Comparison of ENCODE assay signal across 1 cellular context in genomic region chr5:42586625-42587024, GRCh38.
TF ChIP-seq lines count a peak whose summit lies in the region.

No MANE protein-coding gene starts in this region.

TF ChIP-seq in K562, 482 proteins besides CTCF, POLR2A, EP300 and RAD21 (continued from another document and continues in another):
- TF ChIP-seq RB1 (IDR thresholded peaks at IDR 0.05; ENCODE audit: low read depth) = no peak
- TF ChIP-seq KDM4B (IDR thresholded peaks at IDR 0.05; ENCODE audit: borderline replicate concordance in 2 of 2, low read depth in 1 of 2) = no peak
- TF ChIP-seq ELF1 (tag; IDR thresholded peaks at IDR 0.05) = no peak
- TF ChIP-seq SIN3B (IDR thresholded peaks at IDR 0.05; ENCODE audit: low read depth) = no peak
- peak; percentile 68 for TF ChIP-seq CREM (IDR thresholded peaks at IDR 0.05; ENCODE audit: low read depth)
- TF ChIP-seq RERE (CRISPR knock-in tag; IDR thresholded peaks at IDR 0.05; ENCODE audit: borderline replicate concordance) = no peak
- TF ChIP-seq ZNF324 (CRISPR knock-in tag; IDR thresholded peaks at IDR 0.05) = no peak
- no peak for TF ChIP-seq MAX (CRISPR knock-in tag; IDR thresholded peaks at IDR 0.05)
- TF ChIP-seq FOS (IDR thresholded peaks at IDR 0.05; ENCODE audit: extremely low read depth, insufficient read length) = no peak
- TF ChIP-seq ZNF253 (CRISPR knock-in tag; conservative IDR thresholded peaks at IDR 0.05) = no peak
- no peak for TF ChIP-seq GABPA (tag; conservative IDR thresholded peaks at IDR 0.05; ENCODE audit: low read depth)
- 0 out of 2 replicates have a peak, but pooled peaks have one; percentile 20 for TF ChIP-seq ZNF239 (CRISPR knock-in tag; IDR thresholded peaks at IDR 0.05)
- no peak for TF ChIP-seq UBTF (IDR thresholded peaks at IDR 0.05; ENCODE audit: borderline replicate concordance in 1 of 2, low read depth in 2 of 2, low read length in 2 of 2)
- no peak for TF ChIP-seq TCF7L2 (IDR thresholded peaks at IDR 0.05; ENCODE audit: low read depth, low read length)
- TF ChIP-seq CCNT2 (IDR thresholded peaks at IDR 0.05; ENCODE audit: borderline replicate concordance, extremely low read depth, insufficient read length, low read depth, low read length) = peak; percentile 57
- TF ChIP-seq ZBTB7A (IDR thresholded peaks at IDR 0.05; ENCODE audit: borderline replicate concordance, control insufficient read depth, low read depth, low read length) = no peak; the same call in 1 of the 2 replicates
- no peak for TF ChIP-seq RBM22 (IDR thresholded peaks at IDR 0.05; ENCODE audit: low read depth, low read length, poor library complexity, severe bottlenecking)
- TF ChIP-seq MIER1 (IDR thresholded peaks at IDR 0.05; ENCODE audit: low read depth) = no peak
- no peak for TF ChIP-seq CHD4 (IDR thresholded peaks at IDR 0.05; ENCODE audit: insufficient read depth, insufficient replicate concordance, low read depth, low read length, poor library complexity, severe bottlenecking)
- no peak for TF ChIP-seq ZFP91 (CRISPR knock-in tag; IDR thresholded peaks at IDR 0.05)
- no peak for TF ChIP-seq MTF1 (CRISPR knock-in tag; IDR thresholded peaks at IDR 0.05; ENCODE audit: borderline replicate concordance)
- no peak for TF ChIP-seq ZNF12 (CRISPR knock-in tag; IDR thresholded peaks at IDR 0.05)
- no peak for TF ChIP-seq NR4A1 (CRISPR knock-in tag; IDR thresholded peaks at IDR 0.05)
- peak; percentile 37; the same call in 1 of the 2 replicates for TF ChIP-seq NR4A1 (tag; IDR thresholded peaks at IDR 0.05)
- TF ChIP-seq HMG20B (CRISPR knock-in tag; IDR thresholded peaks at IDR 0.05) = no peak
- peak; percentile 81 for TF ChIP-seq FOXJ2 (tag; IDR thresholded peaks at IDR 0.05)
- no peak for TF ChIP-seq ASH1L (IDR thresholded peaks at IDR 0.05; ENCODE audit: borderline replicate concordance, low read depth, partially characterized antibody)
- no peak for TF ChIP-seq ZBED1 (IDR thresholded peaks at IDR 0.05)
- TF ChIP-seq ZNF232 (CRISPR knock-in tag; IDR thresholded peaks at IDR 0.05) = no peak
- no peak for TF ChIP-seq KLF6 (CRISPR knock-in tag; IDR thresholded peaks at IDR 0.05; ENCODE audit: borderline replicate concordance)
- no peak for TF ChIP-seq MED1 (CRISPR knock-in tag; IDR thresholded peaks at IDR 0.05; ENCODE audit: borderline replicate concordance)
- TF ChIP-seq RBBP5 (IDR thresholded peaks at IDR 0.05; ENCODE audit: borderline replicate concordance, insufficient read depth, low read length, poor library complexity, severe bottlenecking) = peak; percentile 46
- TF ChIP-seq CBX8 (IDR thresholded peaks at IDR 0.05; ENCODE audit: borderline replicate concordance, extremely low read depth, low read depth, low read length, poor library complexity, severe bottlenecking) = no peak
- TF ChIP-seq CBFA2T3 (IDR thresholded peaks at IDR 0.05) = peak; percentile 79
- TF ChIP-seq ZBTB33 (CRISPR knock-in tag; IDR thresholded peaks at IDR 0.05) = no peak
- peak; percentile 95 for TF ChIP-seq L3MBTL2 (IDR thresholded peaks at IDR 0.05)
- TF ChIP-seq MXI1 (IDR thresholded peaks at IDR 0.05; ENCODE audit: low read depth, low read length) = 0 out of 2 replicates have a peak, but pooled peaks have one; percentile 36
- TF ChIP-seq SRF (CRISPR knock-in tag; IDR thresholded peaks at IDR 0.05) = no peak
- TF ChIP-seq MYC (IDR thresholded peaks at IDR 0.05; ENCODE audit: low read depth, low read length) = peak; percentile 90
- no peak for TF ChIP-seq MYC (CRISPR knock-in tag; IDR thresholded peaks at IDR 0.05; ENCODE audit: borderline replicate concordance, low read depth)
- TF ChIP-seq ATF4 (CRISPR knock-in tag; IDR thresholded peaks at IDR 0.05) = 0 out of 2 replicates have a peak, but pooled peaks have one; percentile 36
- TF ChIP-seq RHOXF2B (CRISPR knock-in tag; conservative IDR thresholded peaks at IDR 0.05) = no peak
- TF ChIP-seq NCOA1 (IDR thresholded peaks at IDR 0.05; ENCODE audit: low read depth) = 0 out of 2 replicates have a peak, but pooled peaks have one; percentile 53
- no peak for TF ChIP-seq NFIX (CRISPR knock-in tag; IDR thresholded peaks at IDR 0.05; ENCODE audit: low read depth)
- peak; percentile 49 for TF ChIP-seq NEUROD1 (IDR thresholded peaks at IDR 0.05; ENCODE audit: borderline replicate concordance, low read depth, low read length, partially characterized antibody)
- TF ChIP-seq VEZF1 (CRISPR knock-in tag; IDR thresholded peaks at IDR 0.05) = peak; percentile 81
- TF ChIP-seq MCM2 (IDR thresholded peaks at IDR 0.05; ENCODE audit: low read depth) = no peak
- no peak for TF ChIP-seq E2F5 (CRISPR knock-in tag; IDR thresholded peaks at IDR 0.05)
- TF ChIP-seq POU5F1 (IDR thresholded peaks at IDR 0.05; ENCODE audit: borderline replicate concordance, low read depth, low read length, partially characterized antibody) = no peak
- peak; percentile 69 for TF ChIP-seq ZNF316 (IDR thresholded peaks at IDR 0.05)
- no peak for TF ChIP-seq ZNF431 (CRISPR knock-in tag; IDR thresholded peaks at IDR 0.05)
